11 cellular contexts compared by ENCODE assay signal in genomic region chr15:74420193-74420905, GRCh38. TPM values are rescaled to one million over a fixed set of nuclear protein-coding genes. Genes with fewer than 3 reads are reported as not detected.
DNase-seq lines count a peak whose midpoint lies in the region; ATAC-seq and TF ChIP-seq lines count a peak whose summit lies in the region.
"Had no signal": no experiment of that assay in that cellular context is flagged by ENCODE, and none has a peak within 500 bp of the region (broad histone marks: within the 10 kb centered on the region; RNA-seq: fewer than 3 reads in every experiment).

No MANE protein-coding gene starts in this region.

- H3K9me3 ChIP-seq in SJSA1 (replicated peaks) (no peaks in the 10 kb centered on the region), left ventricle myocardium inferior (replicated peaks) (no peaks in the 10 kb centered on the region)

- intact Hi-C loops in left ventricle myocardium inferior (cut with micrococcal nuclease) = no loop called here

- peaks cover 84% of the 10 kb centered on the region for H3K4me1 Mint-ChIP-seq in activated T-cell treated with anti-CD3 and anti-CD28 coated beads, Interleukin-2, amount 50 U/mL, for 24 hours (ENCODE audit: low read depth)

- H3K36me3 Mint-ChIP-seq in activated T-cell treated with anti-CD3 and anti-CD28 coated beads, Interleukin-2, amount 50 U/mL, for 24 hours (ENCODE audit: low read depth) = peaks cover 94% of the 10 kb centered on the region

- peak overlapping the region; percentile 38 for H3K27ac ChIP-seq in SJSA1
- peak overlapping the region; percentile 30 for H3K27ac ChIP-seq in left ventricle myocardium inferior (replicated peaks)
- H3K27ac ChIP-seq in substantia nigra (ENCODE audit: low read depth, low read length, poor library complexity, severe bottlenecking) = peak overlapping the region; percentile 99
- H3K27ac ChIP-seq: C4-2B had no signal

- peak overlapping the region; percentile 15 for H3K4me3 Mint-ChIP-seq in activated T-cell treated with anti-CD3 and anti-CD28 coated beads, Interleukin-2, amount 50 U/mL, for 24 hours

- no peak for DNase-seq in activated T-cell treated with anti-CD3 and anti-CD28 coated beads, Interleukin-2, amount 50 U/mL, for 24 hours
- DNase-seq in activated T-cell treated with anti-CD3 and anti-CD28 coated beads for 4 hours = no peak
- peak; percentile 53 to 66 for DNase-seq in SJSA1 (ENCODE audit: low read depth in 1 of 2, low spot score in 2 of 2)
- peak; percentile 38 for DNase-seq in left ventricle myocardium inferior
- peak in 4 of 49 donors; percentile 9 to 70 (median 32) for DNase-seq in substantia nigra (lab: John Stamatoyannopoulos, UW)
- DNase-seq in stimulated activated CD4-positive, alpha-beta T cell treated with anti-CD3 and anti-CD28 coated beads, Interleukin-1b, Interleukin-23, amount 100 ng/mL, for 48 hours = no peak
- DNase-seq: NCI-H146 had no signal

- H3K4me3 ChIP-seq in SJSA1 = no peak overlapping the region
- no peak overlapping the region for H3K4me3 ChIP-seq in left ventricle myocardium inferior

- no peaks in the 10 kb centered on the region for H3K27me3 Mint-ChIP-seq in activated T-cell treated with anti-CD3 and anti-CD28 coated beads, Interleukin-2, amount 50 U/mL, for 24 hours

- H3K36me3 ChIP-seq in SJSA1 (0 out of 2 replicates have a peak, but pooled peaks cover 4% of the 10 kb centered on the region), left ventricle myocardium inferior (no peaks in the 10 kb centered on the region)

- peaks cover 71% of the 10 kb centered on the region for H3K4me1 ChIP-seq in SJSA1 (replicated peaks)
- peaks cover 52% of the 10 kb centered on the region for H3K4me1 ChIP-seq in left ventricle myocardium inferior

- no peaks in the 10 kb centered on the region for H3K27me3 ChIP-seq in SJSA1 (replicated peaks)
- no peaks in the 10 kb centered on the region for H3K27me3 ChIP-seq in left ventricle myocardium inferior (ENCODE audit: low read depth)

- peak overlapping the region; percentile 88 for H3K27ac Mint-ChIP-seq in activated T-cell treated with anti-CD3 and anti-CD28 coated beads, Interleukin-2, amount 50 U/mL, for 24 hours

- H3K9me3 Mint-ChIP-seq in activated T-cell treated with anti-CD3 and anti-CD28 coated beads, Interleukin-2, amount 50 U/mL, for 24 hours = no peaks in the 10 kb centered on the region

- ATAC-seq in HG03565 (IDR thresholded peaks at IDR 0.05; ENCODE audit: unreplicated experiment) (no peak), GM19397 (IDR thresholded peaks at IDR 0.05; ENCODE audit: unreplicated experiment) (no peak)

- TF ChIP-seq CTCF in left ventricle myocardium inferior (IDR thresholded peaks at IDR 0.05; ENCODE audit: borderline replicate concordance) = no peak

RNA-seq across cellular contexts. Expression of gene SEMA7A, which starts 13.4 kb away (rescaled TPM):
- 5.2 and 5.4 TPM in 2 replicates for total RNA-seq in SJSA1 (2014; rRNA removed; shearing (Covaris generic))
- 1.5 TPM for total RNA-seq in left ventricle myocardium inferior

RNA-seq across cellular contexts. Expression of gene UBL7, which starts 40.6 kb away (rescaled TPM):
- total RNA-seq in SJSA1 (2014; rRNA removed; shearing (Covaris generic)) = 32.8 and 54.5 TPM in 2 replicates
- 52.3 TPM for total RNA-seq in left ventricle myocardium inferior

RNA-seq across cellular contexts. Expression of gene CYP11A1, which starts 52.9 kb away (rescaled TPM):
- total RNA-seq in SJSA1 (2014; rRNA removed; shearing (Covaris generic)) = 1.3 and 2.2 TPM in 2 replicates
- total RNA-seq in left ventricle myocardium inferior = 0.27 TPM
- total RNA-seq: T-helper 2 cell treated with Interferon-gamma antibody and Interleukin-4, amounts not matched to agents 100 ng/mL and 5 ng/mL, for 36 hours had no signal

Comparison
In these comparisons a context has a peak if more than half of its experiments do, and no peak if none do; other contexts are left out.
1. DNase-seq: peak in SJSA1 (2 of 2) and left ventricle myocardium inferior (single experiment); none in activated T-cell treated with anti-CD3 and anti-CD28 coated beads, Interleukin-2, amount 50 U/mL, for 24 hours (single experiment), activated T-cell treated with anti-CD3 and anti-CD28 coated beads for 4 hours (single experiment) and stimulated activated CD4-positive, alpha-beta T cell treated with anti-CD3 and anti-CD28 coated beads, Interleukin-1b, Interleukin-23, amount 100 ng/mL, for 48 hours (single experiment).
2. H3K27ac ChIP-seq: peak in every context shown above with its lines; median percentile 99 in substantia nigra; 38 in SJSA1; 30 in left ventricle myocardium inferior.